Comparison of ENCODE assay signal across 3 cellular contexts in the genomic region with DNA sequence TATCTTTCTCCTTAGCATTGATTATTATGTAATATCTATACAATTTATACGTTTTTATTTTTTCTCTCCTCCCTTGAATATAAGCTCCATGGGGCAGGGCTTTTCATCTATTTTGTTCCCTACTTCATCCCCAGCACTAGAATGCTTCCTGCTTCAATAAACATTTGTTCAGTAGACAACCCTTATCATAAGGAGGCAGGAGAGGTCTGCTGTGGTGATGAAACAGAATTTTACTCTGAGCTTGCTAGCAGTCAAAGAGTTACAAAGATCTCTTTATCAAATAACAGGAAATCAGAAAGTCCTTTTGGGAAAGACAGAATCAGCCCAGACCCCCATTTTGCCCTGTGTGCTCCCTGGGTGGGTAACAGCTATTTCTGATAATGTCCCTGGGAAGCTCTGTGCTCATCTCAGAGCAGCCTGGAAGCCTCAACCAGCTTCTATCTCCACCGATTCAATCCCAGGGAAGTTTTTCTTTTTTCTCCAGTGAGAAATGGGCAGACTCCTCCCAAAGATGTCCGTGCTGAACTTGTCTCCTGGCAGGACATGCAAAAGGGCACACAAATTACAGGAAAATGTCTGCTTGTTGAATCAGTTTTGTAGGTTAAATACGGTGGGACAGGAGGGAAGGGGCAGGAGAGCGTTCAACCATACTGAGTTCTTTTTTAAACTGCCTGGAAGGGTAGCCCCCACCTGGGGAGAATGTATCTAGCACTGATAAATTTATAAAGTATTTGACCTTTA.
TF ChIP-seq lines count a peak whose summit lies in the region.

No MANE protein-coding gene starts in this region.

TF ChIP-seq in SK-N-SH, 30 proteins besides CTCF, POLR2A, EP300 and RAD21 (continues in another document):
- TF ChIP-seq, protein P1, sequence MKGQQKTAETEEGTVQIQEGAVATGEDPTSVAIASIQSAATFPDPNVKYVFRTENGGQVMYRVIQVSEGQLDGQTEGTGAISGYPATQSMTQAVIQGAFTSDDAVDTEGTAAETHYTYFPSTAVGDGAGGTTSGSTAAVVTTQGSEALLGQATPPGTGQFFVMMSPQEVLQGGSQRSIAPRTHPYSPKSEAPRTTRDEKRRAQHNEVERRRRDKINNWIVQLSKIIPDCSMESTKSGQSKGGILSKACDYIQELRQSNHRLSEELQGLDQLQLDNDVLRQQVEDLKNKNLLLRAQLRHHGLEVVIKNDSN (IDR thresholded peaks at IDR 0.05; ENCODE audit: borderline replicate concordance, low read depth), result no peak
- no peak for TF ChIP-seq FOSL2 (IDR thresholded peaks at IDR 0.05; ENCODE audit: borderline replicate concordance, low read depth)
- TF ChIP-seq, protein P2, sequence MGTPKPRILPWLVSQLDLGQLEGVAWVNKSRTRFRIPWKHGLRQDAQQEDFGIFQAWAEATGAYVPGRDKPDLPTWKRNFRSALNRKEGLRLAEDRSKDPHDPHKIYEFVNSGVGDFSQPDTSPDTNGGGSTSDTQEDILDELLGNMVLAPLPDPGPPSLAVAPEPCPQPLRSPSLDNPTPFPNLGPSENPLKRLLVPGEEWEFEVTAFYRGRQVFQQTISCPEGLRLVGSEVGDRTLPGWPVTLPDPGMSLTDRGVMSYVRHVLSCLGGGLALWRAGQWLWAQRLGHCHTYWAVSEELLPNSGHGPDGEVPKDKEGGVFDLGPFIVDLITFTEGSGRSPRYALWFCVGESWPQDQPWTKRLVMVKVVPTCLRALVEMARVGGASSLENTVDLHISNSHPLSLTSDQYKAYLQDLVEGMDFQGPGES (IDR thresholded peaks at IDR 0.05; ENCODE audit: low read depth, low read length), result no peak
- TF ChIP-seq, protein P3, sequence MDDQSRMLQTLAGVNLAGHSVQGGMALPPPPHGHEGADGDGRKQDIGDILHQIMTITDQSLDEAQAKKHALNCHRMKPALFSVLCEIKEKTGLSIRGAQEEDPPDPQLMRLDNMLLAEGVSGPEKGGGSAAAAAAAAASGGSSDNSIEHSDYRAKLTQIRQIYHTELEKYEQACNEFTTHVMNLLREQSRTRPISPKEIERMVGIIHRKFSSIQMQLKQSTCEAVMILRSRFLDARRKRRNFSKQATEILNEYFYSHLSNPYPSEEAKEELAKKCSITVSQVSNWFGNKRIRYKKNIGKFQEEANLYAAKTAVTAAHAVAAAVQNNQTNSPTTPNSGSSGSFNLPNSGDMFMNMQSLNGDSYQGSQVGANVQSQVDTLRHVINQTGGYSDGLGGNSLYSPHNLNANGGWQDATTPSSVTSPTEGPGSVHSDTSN (IDR thresholded peaks at IDR 0.05), result no peak
- TF ChIP-seq, protein P4, sequence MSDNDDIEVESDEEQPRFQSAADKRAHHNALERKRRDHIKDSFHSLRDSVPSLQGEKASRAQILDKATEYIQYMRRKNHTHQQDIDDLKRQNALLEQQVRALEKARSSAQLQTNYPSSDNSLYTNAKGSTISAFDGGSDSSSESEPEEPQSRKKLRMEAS (IDR thresholded peaks at IDR 0.05; ENCODE audit: low read depth), result no peak
- no peak for TF ChIP-seq RFX5 (IDR thresholded peaks at IDR 0.05; ENCODE audit: low read length)
- no peak for TF ChIP-seq RCOR1 (IDR thresholded peaks at IDR 0.05; ENCODE audit: low read length)
- no peak for TF ChIP-seq RXRA (IDR thresholded peaks at IDR 0.05; ENCODE audit: borderline replicate concordance, low read depth)
- TF ChIP-seq, protein P5, sequence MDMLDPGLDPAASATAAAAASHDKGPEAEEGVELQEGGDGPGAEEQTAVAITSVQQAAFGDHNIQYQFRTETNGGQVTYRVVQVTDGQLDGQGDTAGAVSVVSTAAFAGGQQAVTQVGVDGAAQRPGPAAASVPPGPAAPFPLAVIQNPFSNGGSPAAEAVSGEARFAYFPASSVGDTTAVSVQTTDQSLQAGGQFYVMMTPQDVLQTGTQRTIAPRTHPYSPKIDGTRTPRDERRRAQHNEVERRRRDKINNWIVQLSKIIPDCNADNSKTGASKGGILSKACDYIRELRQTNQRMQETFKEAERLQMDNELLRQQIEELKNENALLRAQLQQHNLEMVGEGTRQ (IDR thresholded peaks at IDR 0.05; ENCODE audit: borderline replicate concordance, low read depth, low read length), result no peak
- TF ChIP-seq CHD2 (IDR thresholded peaks at IDR 0.05; ENCODE audit: low read length, partially characterized antibody), result no peak
- TF ChIP-seq ELF1 (IDR thresholded peaks at IDR 0.05), result no peak
- no peak for TF ChIP-seq MEF2A (IDR thresholded peaks at IDR 0.05; ENCODE audit: borderline replicate concordance, low read depth)

TF ChIP-seq in SK-N-SH treated with all-trans-retinoic acid at 6 μM for 48 hours, 23 proteins besides CTCF, POLR2A, EP300 and RAD21:
- TF ChIP-seq OSR1 (CRISPR knock-in tag; IDR thresholded peaks at IDR 0.05), result no peak

TF ChIP-seq in H1, 55 proteins besides CTCF, POLR2A, EP300 and RAD21:
- TF ChIP-seq CBX8 (IDR thresholded peaks at IDR 0.05; ENCODE audit: borderline replicate concordance, low read depth, low read length) (no peak), SP2 (IDR thresholded peaks at IDR 0.05; ENCODE audit: low read length) (no peak), JUN (IDR thresholded peaks at IDR 0.05; ENCODE audit: low read depth, low read length) (no peak), SIN3A (conservative IDR thresholded peaks at IDR 0.05 in 1 of 2, IDR thresholded peaks at IDR 0.05 in 1 of 2; ENCODE audit: low read depth in 1 of 2, low read length in 2 of 2) (no peak), RBBP5 (IDR thresholded peaks at IDR 0.05; ENCODE audit: borderline replicate concordance, low read depth, low read length) (no peak), SP4 (IDR thresholded peaks at IDR 0.05; ENCODE audit: low read length) (no peak), BCL11A (IDR thresholded peaks at IDR 0.05; ENCODE audit: low read depth in 2 of 2, low read length in 2 of 2) (no peak), SP1 (IDR thresholded peaks at IDR 0.05; ENCODE audit: low read depth, low read length) (no peak), TAF1 (IDR thresholded peaks at IDR 0.05; ENCODE audit: low read depth, low read length) (no peak), ZNF274 (IDR thresholded peaks at IDR 0.05; ENCODE audit: borderline replicate concordance, extremely low read depth, low read length) (no peak), FOSL1 (IDR thresholded peaks at IDR 0.05; ENCODE audit: insufficient read depth, low read depth, low read length) (no peak), NRF1 (IDR thresholded peaks at IDR 0.05; ENCODE audit: low read depth, low read length) (no peak), SRF (IDR thresholded peaks at IDR 0.05; ENCODE audit: low read depth, low read length) (no peak)
- TF ChIP-seq, protein P6, sequence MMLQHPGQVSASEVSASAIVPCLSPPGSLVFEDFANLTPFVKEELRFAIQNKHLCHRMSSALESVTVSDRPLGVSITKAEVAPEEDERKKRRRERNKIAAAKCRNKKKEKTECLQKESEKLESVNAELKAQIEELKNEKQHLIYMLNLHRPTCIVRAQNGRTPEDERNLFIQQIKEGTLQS (IDR thresholded peaks at IDR 0.05; ENCODE audit: insufficient read depth, low read depth, low read length), result no peak
- TF ChIP-seq, protein P7, sequence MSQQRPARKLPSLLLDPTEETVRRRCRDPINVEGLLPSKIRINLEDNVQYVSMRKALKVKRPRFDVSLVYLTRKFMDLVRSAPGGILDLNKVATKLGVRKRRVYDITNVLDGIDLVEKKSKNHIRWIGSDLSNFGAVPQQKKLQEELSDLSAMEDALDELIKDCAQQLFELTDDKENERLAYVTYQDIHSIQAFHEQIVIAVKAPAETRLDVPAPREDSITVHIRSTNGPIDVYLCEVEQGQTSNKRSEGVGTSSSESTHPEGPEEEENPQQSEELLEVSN (IDR thresholded peaks at IDR 0.05), result no peak
